ENCODE assay signal across 7 cellular contexts in genomic region chr16:53052519-53053501, GRCh38. TPM values are rescaled to one million over a fixed set of nuclear protein-coding genes. Genes with fewer than 3 reads are reported as not detected.
DNase-seq lines count a peak whose midpoint lies in the region; ATAC-seq and TF ChIP-seq lines count a peak whose summit lies in the region.

Gene CHD9NB, minus strand, starts transcription at chr16:53052897. Its CDS starts 8,739 bp downstream, at chr16:53044158.

- no peak for TF ChIP-seq POLR2A in thyroid gland (IDR thresholded peaks at IDR 0.05)

- no peak within 1 kb of the TSS for H2AFZ ChIP-seq in hepatocyte

- peak within 1 kb of the TSS; percentile 43 for H3K4me2 ChIP-seq in hepatocyte

- H3K27ac ChIP-seq in hepatocyte = peak within 1 kb of the TSS; percentile 26
- H3K27ac ChIP-seq in thyroid gland = no peak within 1 kb of the TSS

- no peak within 1 kb of the TSS for H3K4me3 ChIP-seq in hepatocyte
- H3K4me3 ChIP-seq in thyroid gland (replicated peaks in 1 of 3) = no peak within 1 kb of the TSS

- intact Hi-C loops in activated B cell treated with CpG ODN at 0.5 μM for 24 hours (cut with micrococcal nuclease) = no loop called here
- intact Hi-C loops in thyroid gland (cut with DNase I) = loop anchor here (10.0 kb wide), 1 partner anchor 72 kb away; no protein-coding TSS in a partner anchor

- TF ChIP-seq CTCF in activated B cell treated with CpG ODN at 0.5 μM for 24 hours (IDR thresholded peaks at IDR 0.05) (no peak), hepatocyte (IDR thresholded peaks at IDR 0.05; ENCODE audit: poor library complexity) (no peak), thyroid gland (IDR thresholded peaks at IDR 0.05) (no peak)

- H3K27me3 ChIP-seq in hepatocyte (no peaks in the 10 kb centered on the region), thyroid gland (no peaks in the 10 kb centered on the region)

- H3K36me3 ChIP-seq in hepatocyte (replicated peaks; ENCODE audit: insufficient read depth, low read depth) (no peaks in the 10 kb centered on the region), thyroid gland (no peaks in the 10 kb centered on the region)

- H3K27ac Mint-ChIP-seq in activated B cell treated with CpG ODN at 0.5 μM for 24 hours = peak within 1 kb of the TSS; percentile 30

- H3K9me3 Mint-ChIP-seq in activated B cell treated with CpG ODN at 0.5 μM for 24 hours = no peaks in the 10 kb centered on the region

- DNase-seq in GM03348 (ENCODE audit: low spot score) = peak; percentile 86
- peak; percentile 63 for DNase-seq in HS-27A (ENCODE audit: low read depth)
- no peak for DNase-seq in activated B cell treated with CpG ODN at 0.5 μM for 24 hours
- DNase-seq in hepatocyte (ENCODE audit: low spot score) = peak; percentile 84
- peak; percentile 12 to 33 for DNase-seq in thyroid gland
- no peak for DNase-seq in globus pallidus (ENCODE audit: low spot score)
- DNase-seq in NCI-H187 treated with DMSO at 0.1 percent for 48 hours (lab: John Stamatoyannopoulos, UW) = no peak

- H3K4me1 ChIP-seq in hepatocyte (ENCODE audit: insufficient read depth) = peaks cover 16% of the 10 kb centered on the region
- peaks cover 11 to 27% of the 10 kb centered on the region in 2 donors for H3K4me1 ChIP-seq in thyroid gland

- no peaks in the 10 kb centered on the region for H3K9me3 ChIP-seq in hepatocyte (ENCODE audit: low read depth)
- no peaks in the 10 kb centered on the region for H3K9me3 ChIP-seq in thyroid gland

- no peak for ATAC-seq in activated B cell treated with CpG ODN at 0.5 μM for 24 hours (ENCODE audit: low read depth)

- H3K27me3 Mint-ChIP-seq in activated B cell treated with CpG ODN at 0.5 μM for 24 hours = no peaks in the 10 kb centered on the region

- no peaks in the 10 kb centered on the region for H4K20me1 ChIP-seq in hepatocyte (ENCODE audit: insufficient read depth, poor library complexity, severe bottlenecking)

- POLR2A ChIA-PET in activated B cell treated with CpG ODN at 0.5 μM for 24 hours (lab: Charles Lee) = interaction anchor here (0.8 kb wide), 1 partner anchor 54 kb away, joined by 7 read pairs; no protein-coding TSS in a partner anchor

- H3K4me3 Mint-ChIP-seq in activated B cell treated with CpG ODN at 0.5 μM for 24 hours = no peak within 1 kb of the TSS

- peaks cover 26% of the 10 kb centered on the region for H3K4me1 Mint-ChIP-seq in activated B cell treated with CpG ODN at 0.5 μM for 24 hours

- WGBS in hepatocyte (ENCODE audit: low lambda C conversion rate, missing lambda C conversion rate) = 49% methylated on average over 2 of the region's 2 CpGs
- WGBS in thyroid gland, 2 donors = 40 to 45% methylated on average over 2 of the region's 2 CpGs

- CTCF ChIA-PET in activated B cell treated with CpG ODN at 0.5 μM for 24 hours (lab: Charles Lee) = interaction anchor here (0.9 to 3.9 kb wide), 9 partner anchors 47 to 156 kb away, joined by 3 to 95 read pairs (median 12); no protein-coding TSS in a partner anchor

- H3K9me2 ChIP-seq in hepatocyte (replicated peaks; ENCODE audit: insufficient read depth) = no peaks in the 10 kb centered on the region

- peaks cover 18% of the 10 kb centered on the region for H3K79me2 ChIP-seq in hepatocyte

- no peaks in the 10 kb centered on the region for H3K36me3 Mint-ChIP-seq in activated B cell treated with CpG ODN at 0.5 μM for 24 hours (ENCODE audit: low read depth)

RNA-seq across cellular contexts. Expression of gene CHD9NB, which starts in this region (rescaled TPM):
- total RNA-seq in activated B cell treated with CpG ODN at 0.5 μM for 24 hours (not detected in 2 replicates), hepatocyte (0.64 and 2.3 TPM in 2 replicates), thyroid gland (1 to 10 TPM in 1 of 4 donors, under 1 TPM in 1, not detected in 2; 0.63 to 1.3 TPM)
- polyA plus RNA-seq in hepatocyte = 0.81 and 1.4 TPM in 2 replicates

Comparison
In these comparisons a context has a peak if more than half of its experiments do, and no peak if none do; other contexts are left out.
1. DNase-seq: peak in GM03348 (single experiment), HS-27A (single experiment), hepatocyte (single experiment) and thyroid gland (2 of 2); none in activated B cell treated with CpG ODN at 0.5 μM for 24 hours (single experiment), globus pallidus (single experiment) and NCI-H187 treated with DMSO at 0.1 percent for 48 hours (single experiment).